Comparison of ENCODE assay signal across 17 cellular contexts in genomic region chr15:63908986-63909385, GRCh38.
DNase-seq lines count a peak whose midpoint lies in the region; TF ChIP-seq lines count a peak whose summit lies in the region.
"Had no signal": no experiment of that assay in that cellular context is flagged by ENCODE, and none has a peak within 500 bp of the region (broad histone marks: within the 10 kb centered on the region; RNA-seq: fewer than 3 reads in every experiment).

No MANE protein-coding gene starts in this region.

- H3K36me3 Mint-ChIP-seq in activated naive CD4-positive, alpha-beta T cell treated with anti-CD3 and anti-CD28 coated beads for 36 hours (ENCODE audit: low read depth) = no peaks in the 10 kb centered on the region

- peaks cover 25% of the 10 kb centered on the region for H3K4me1 ChIP-seq in suprapubic skin
- H3K4me1 ChIP-seq: Caco-2 had no signal

- no peak overlapping the region for H3K4me3 Mint-ChIP-seq in activated naive CD4-positive, alpha-beta T cell treated with anti-CD3 and anti-CD28 coated beads for 36 hours
- H3K4me3 Mint-ChIP-seq: activated CD4-positive, alpha-beta T cell treated with anti-CD3 and anti-CD28 coated beads for 36 hours; GM23338 had no signal

- TF ChIP-seq EP300 in suprapubic skin (IDR thresholded peaks at IDR 0.05) = no peak

- H3K9me3 ChIP-seq in suprapubic skin = no peaks in the 10 kb centered on the region
- H3K9me3 ChIP-seq: Caco-2, tibial nerve had no signal

- peaks cover 18% of the 10 kb centered on the region for H3K4me1 Mint-ChIP-seq in activated naive CD4-positive, alpha-beta T cell treated with anti-CD3 and anti-CD28 coated beads for 36 hours (ENCODE audit: low read depth)

- H3K27ac Mint-ChIP-seq in activated naive CD4-positive, alpha-beta T cell treated with anti-CD3 and anti-CD28 coated beads for 36 hours = no peak overlapping the region
- H3K27ac Mint-ChIP-seq: activated CD4-positive, alpha-beta T cell treated with anti-CD3 and anti-CD28 coated beads for 36 hours; GM23338 had no signal

- no peaks in the 10 kb centered on the region for H3K27me3 Mint-ChIP-seq in activated naive CD4-positive, alpha-beta T cell treated with anti-CD3 and anti-CD28 coated beads for 36 hours (ENCODE audit: low read depth)
- H3K27me3 Mint-ChIP-seq: activated CD4-positive, alpha-beta T cell treated with anti-CD3 and anti-CD28 coated beads for 36 hours had no signal

- no peak overlapping the region for H3K4me3 ChIP-seq in foreskin fibroblast (ENCODE audit: low read depth in 1 of 2, low read length in 2 of 2)
- no peak overlapping the region for H3K4me3 ChIP-seq in suprapubic skin
- H3K4me3 ChIP-seq: GM23338, tibial nerve had no signal

- no peaks in the 10 kb centered on the region for H3K36me3 ChIP-seq in suprapubic skin
- H3K36me3 ChIP-seq: tibial nerve had no signal

- TF ChIP-seq POLR2A in suprapubic skin (IDR thresholded peaks at IDR 0.05) = no peak

- TF ChIP-seq CTCF in foreskin fibroblast (IDR thresholded peaks at IDR 0.05; ENCODE audit: low read depth, low read length) (no peak), suprapubic skin (IDR thresholded peaks at IDR 0.05) (no peak)

- CTCF ChIA-PET in activated naive CD4-positive, alpha-beta T cell treated with anti-CD3 and anti-CD28 coated beads for 36 hours (lab: Charles Lee) = no interaction called here

- H3K27ac ChIP-seq in suprapubic skin = peak overlapping the region; percentile 61
- H3K27ac ChIP-seq: 22Rv1 had no signal

- intact Hi-C loops in activated naive CD4-positive, alpha-beta T cell treated with anti-CD3 and anti-CD28 coated beads for 36 hours (cut with micrococcal nuclease) = no loop called here

- no peaks in the 10 kb centered on the region for H3K9me3 Mint-ChIP-seq in activated naive CD4-positive, alpha-beta T cell treated with anti-CD3 and anti-CD28 coated beads for 36 hours
- H3K9me3 Mint-ChIP-seq: GM23338 had no signal

- WGBS in suprapubic skin = 36% methylated on average over 2 of the region's 2 CpGs

- DNase-seq in NOMO-1 (lab: John Stamatoyannopoulos, UW; ENCODE audit: unreplicated experiment in 2 of 2) (peak; percentile 3 to 25), NOMO-1 treated with dmso at 0.1 percent for 144 hours (lab: John Stamatoyannopoulos, UW; ENCODE audit: unreplicated experiment) (no peak), RPMI7951 (ENCODE audit: low read depth) (peak; percentile 64), foreskin fibroblast (peak; percentile 38 to 70), suprapubic skin (ENCODE audit: low spot score in 2 of 2) (no peak), OCI-M2 (lab: John Stamatoyannopoulos, UW; ENCODE audit: unreplicated experiment) (no peak)
- DNase-seq in activated naive CD4-positive, alpha-beta T cell treated with anti-CD3 and anti-CD28 coated beads for 36 hours = no peak
- no peak for DNase-seq in activated naive CD4-positive, alpha-beta T cell treated with Interleukin-2 at 50 U/mL for 16 hours
- DNase-seq: activated CD4-positive, alpha-beta T cell treated with anti-CD3 and anti-CD28 coated beads for 36 hours; Caco-2; cerebellar nuclear complex; NCI-H146; NCI-H526 treated with DMSO at 0.1 percent for 48 hours; stimulated activated CD4-positive, alpha-beta T cell treated with anti-CD3 and anti-CD28 coated beads, Interleukin-1b, Interleukin-23, amount 100 ng/mL, for 48 hours had no signal

- no peaks in the 10 kb centered on the region for H3K27me3 ChIP-seq in suprapubic skin
- H3K27me3 ChIP-seq: tibial nerve had no signal

Comparison
In these comparisons a context has a peak if more than half of its experiments do, and no peak if none do; other contexts are left out.
1. DNase-seq: peak in NOMO-1 (2 of 2), RPMI7951 (single experiment) and foreskin fibroblast (2 of 2); none in NOMO-1 treated with dmso at 0.1 percent for 144 hours (single experiment), suprapubic skin (0 of 2), OCI-M2 (single experiment), activated naive CD4-positive, alpha-beta T cell treated with anti-CD3 and anti-CD28 coated beads for 36 hours (single experiment) and activated naive CD4-positive, alpha-beta T cell treated with Interleukin-2 at 50 U/mL for 16 hours (single experiment).